1 cellular context compared by ENCODE assay signal in the genomic region with DNA sequence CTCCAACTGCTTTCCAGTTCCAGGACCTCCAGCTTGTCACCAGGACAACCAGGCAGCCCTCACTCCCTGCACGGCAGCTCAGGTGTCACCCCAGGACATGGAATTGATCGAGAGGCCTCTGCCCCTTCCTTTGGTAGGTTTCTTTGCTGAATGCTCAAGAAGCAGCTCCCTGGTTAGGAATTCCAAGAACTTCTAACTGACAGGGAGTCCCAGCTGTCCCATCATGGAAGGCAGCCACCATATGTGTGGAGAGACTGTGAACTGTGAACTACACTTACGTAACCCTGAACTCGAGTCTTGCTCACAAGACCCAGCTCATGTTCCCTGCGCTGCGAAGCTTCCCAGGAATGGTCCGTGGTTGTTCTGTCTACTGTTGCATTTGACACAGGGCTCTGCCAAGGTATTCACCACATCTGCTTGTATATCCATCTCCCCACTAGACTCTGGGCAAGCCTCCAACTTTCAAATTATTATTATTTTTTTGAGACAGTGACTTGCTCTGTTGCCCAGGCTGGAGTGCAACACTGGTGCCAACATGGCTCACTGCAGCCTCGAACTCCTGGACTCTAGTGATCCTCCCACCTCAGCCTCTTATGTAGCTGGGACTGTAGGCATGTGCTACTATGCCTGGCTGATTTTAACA.
TF ChIP-seq lines count a peak whose summit lies in the region.

No MANE protein-coding gene starts in this region.

TF ChIP-seq in HepG2, 621 proteins besides CTCF, POLR2A, EP300 and RAD21 (continued from another document):
- TF ChIP-seq, protein P1, sequence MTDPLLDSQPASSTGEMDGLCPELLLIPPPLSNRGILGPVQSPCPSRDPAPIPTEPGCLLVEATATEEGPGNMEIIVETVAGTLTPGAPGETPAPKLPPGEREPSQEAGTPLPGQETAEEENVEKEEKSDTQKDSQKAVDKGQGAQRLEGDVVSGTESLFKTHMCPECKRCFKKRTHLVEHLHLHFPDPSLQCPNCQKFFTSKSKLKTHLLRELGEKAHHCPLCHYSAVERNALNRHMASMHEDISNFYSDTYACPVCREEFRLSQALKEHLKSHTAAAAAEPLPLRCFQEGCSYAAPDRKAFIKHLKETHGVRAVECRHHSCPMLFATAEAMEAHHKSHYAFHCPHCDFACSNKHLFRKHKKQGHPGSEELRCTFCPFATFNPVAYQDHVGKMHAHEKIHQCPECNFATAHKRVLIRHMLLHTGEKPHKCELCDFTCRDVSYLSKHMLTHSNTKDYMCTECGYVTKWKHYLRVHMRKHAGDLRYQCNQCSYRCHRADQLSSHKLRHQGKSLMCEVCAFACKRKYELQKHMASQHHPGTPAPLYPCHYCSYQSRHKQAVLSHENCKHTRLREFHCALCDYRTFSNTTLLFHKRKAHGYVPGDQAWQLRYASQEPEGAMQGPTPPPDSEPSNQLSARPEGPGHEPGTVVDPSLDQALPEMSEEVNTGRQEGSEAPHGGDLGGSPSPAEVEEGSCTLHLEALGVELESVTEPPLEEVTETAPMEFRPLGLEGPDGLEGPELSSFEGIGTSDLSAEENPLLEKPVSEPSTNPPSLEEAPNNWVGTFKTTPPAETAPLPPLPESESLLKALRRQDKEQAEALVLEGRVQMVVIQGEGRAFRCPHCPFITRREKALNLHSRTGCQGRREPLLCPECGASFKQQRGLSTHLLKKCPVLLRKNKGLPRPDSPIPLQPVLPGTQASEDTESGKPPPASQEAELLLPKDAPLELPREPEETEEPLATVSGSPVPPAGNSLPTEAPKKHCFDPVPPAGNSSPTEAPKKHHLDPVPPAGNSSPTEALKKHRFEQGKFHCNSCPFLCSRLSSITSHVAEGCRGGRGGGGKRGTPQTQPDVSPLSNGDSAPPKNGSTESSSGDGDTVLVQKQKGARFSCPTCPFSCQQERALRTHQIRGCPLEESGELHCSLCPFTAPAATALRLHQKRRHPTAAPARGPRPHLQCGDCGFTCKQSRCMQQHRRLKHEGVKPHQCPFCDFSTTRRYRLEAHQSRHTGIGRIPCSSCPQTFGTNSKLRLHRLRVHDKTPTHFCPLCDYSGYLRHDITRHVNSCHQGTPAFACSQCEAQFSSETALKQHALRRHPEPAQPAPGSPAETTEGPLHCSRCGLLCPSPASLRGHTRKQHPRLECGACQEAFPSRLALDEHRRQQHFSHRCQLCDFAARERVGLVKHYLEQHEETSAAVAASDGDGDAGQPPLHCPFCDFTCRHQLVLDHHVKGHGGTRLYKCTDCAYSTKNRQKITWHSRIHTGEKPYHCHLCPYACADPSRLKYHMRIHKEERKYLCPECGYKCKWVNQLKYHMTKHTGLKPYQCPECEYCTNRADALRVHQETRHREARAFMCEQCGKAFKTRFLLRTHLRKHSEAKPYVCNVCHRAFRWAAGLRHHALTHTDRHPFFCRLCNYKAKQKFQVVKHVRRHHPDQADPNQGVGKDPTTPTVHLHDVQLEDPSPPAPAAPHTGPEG (CRISPR knock-in tag; IDR thresholded peaks at IDR 0.05): 0 out of 2 replicates have a peak, but pooled peaks have one; percentile 44
- TF ChIP-seq, protein P2, sequence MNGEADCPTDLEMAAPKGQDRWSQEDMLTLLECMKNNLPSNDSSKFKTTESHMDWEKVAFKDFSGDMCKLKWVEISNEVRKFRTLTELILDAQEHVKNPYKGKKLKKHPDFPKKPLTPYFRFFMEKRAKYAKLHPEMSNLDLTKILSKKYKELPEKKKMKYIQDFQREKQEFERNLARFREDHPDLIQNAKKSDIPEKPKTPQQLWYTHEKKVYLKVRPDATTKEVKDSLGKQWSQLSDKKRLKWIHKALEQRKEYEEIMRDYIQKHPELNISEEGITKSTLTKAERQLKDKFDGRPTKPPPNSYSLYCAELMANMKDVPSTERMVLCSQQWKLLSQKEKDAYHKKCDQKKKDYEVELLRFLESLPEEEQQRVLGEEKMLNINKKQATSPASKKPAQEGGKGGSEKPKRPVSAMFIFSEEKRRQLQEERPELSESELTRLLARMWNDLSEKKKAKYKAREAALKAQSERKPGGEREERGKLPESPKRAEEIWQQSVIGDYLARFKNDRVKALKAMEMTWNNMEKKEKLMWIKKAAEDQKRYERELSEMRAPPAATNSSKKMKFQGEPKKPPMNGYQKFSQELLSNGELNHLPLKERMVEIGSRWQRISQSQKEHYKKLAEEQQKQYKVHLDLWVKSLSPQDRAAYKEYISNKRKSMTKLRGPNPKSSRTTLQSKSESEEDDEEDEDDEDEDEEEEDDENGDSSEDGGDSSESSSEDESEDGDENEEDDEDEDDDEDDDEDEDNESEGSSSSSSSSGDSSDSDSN (CRISPR knock-in tag; IDR thresholded peaks at IDR 0.05): 0 out of 2 replicates have a peak, but pooled peaks have one; percentile 7
- TF ChIP-seq NFKB2 (CRISPR knock-in tag; IDR thresholded peaks at IDR 0.05; ENCODE audit: borderline replicate concordance) (0 out of 2 replicates have a peak, but pooled peaks have one; percentile 52), TGIF2 (CRISPR knock-in tag; IDR thresholded peaks at IDR 0.05) (peak; percentile 71), WIZ (CRISPR knock-in tag; IDR thresholded peaks at IDR 0.05) (peak; percentile 79; the same call in 1 of the 2 replicates), THAP11 (CRISPR knock-in tag; IDR thresholded peaks at IDR 0.05) (0 out of 2 replicates have a peak, but pooled peaks have one; percentile 39), TBL1XR1 (IDR thresholded peaks at IDR 0.05; ENCODE audit: borderline replicate concordance, low read length, partially characterized antibody) (no peak), REL (CRISPR knock-in tag; conservative IDR thresholded peaks at IDR 0.05) (0 out of 2 replicates have a peak, but pooled peaks have one; percentile 35), CAMTA2 (CRISPR knock-in tag; IDR thresholded peaks at IDR 0.05; ENCODE audit: borderline replicate concordance) (peak; percentile 81; the same call in 1 of the 2 replicates), MAZ (IDR thresholded peaks at IDR 0.05; ENCODE audit: borderline replicate concordance, low read depth, low read length) (no peak), MAZ (CRISPR knock-in tag; IDR thresholded peaks at IDR 0.05; ENCODE audit: low read depth) (0 out of 2 replicates have a peak, but pooled peaks have one; percentile 50), ELF4 (CRISPR knock-in tag; IDR thresholded peaks at IDR 0.05; ENCODE audit: borderline replicate concordance) (0 out of 2 replicates have a peak, but pooled peaks have one; percentile 28), KLF11 (CRISPR knock-in tag; IDR thresholded peaks at IDR 0.05) (no peak), HDAC2 (CRISPR knock-in tag; IDR thresholded peaks at IDR 0.05) (peak; percentile 66), NCOA2 (CRISPR knock-in tag; IDR thresholded peaks at IDR 0.05) (0 out of 2 replicates have a peak, but pooled peaks have one; percentile 30), NR2F6 (IDR thresholded peaks at IDR 0.05) (no peak), NR2F6 (CRISPR knock-in tag; IDR thresholded peaks at IDR 0.05) (peak; percentile 17; the same call in 1 of the 2 replicates), ATF7 (IDR thresholded peaks at IDR 0.05) (no peak), ATF7 (CRISPR knock-in tag; IDR thresholded peaks at IDR 0.05) (0 out of 2 replicates have a peak, but pooled peaks have one; percentile 11), KDM2A (CRISPR knock-in tag; IDR thresholded peaks at IDR 0.05; ENCODE audit: borderline replicate concordance, low read depth) (peak; percentile 68), ZFP37 (CRISPR knock-in tag; IDR thresholded peaks at IDR 0.05; ENCODE audit: borderline replicate concordance) (peak; percentile 50; the same call in 1 of the 2 replicates), NFIB (CRISPR knock-in tag; IDR thresholded peaks at IDR 0.05; ENCODE audit: borderline replicate concordance) (no peak), HES4 (CRISPR knock-in tag; IDR thresholded peaks at IDR 0.05; ENCODE audit: borderline replicate concordance) (peak; percentile 31; the same call in 1 of the 2 replicates), HMG20A (CRISPR knock-in tag; IDR thresholded peaks at IDR 0.05; ENCODE audit: borderline replicate concordance) (0 out of 2 replicates have a peak, but pooled peaks have one; percentile 26), DNMT3B (CRISPR knock-in tag; conservative IDR thresholded peaks at IDR 0.05) (0 out of 2 replicates have a peak, but pooled peaks have one; percentile 59), MED1 (CRISPR knock-in tag; IDR thresholded peaks at IDR 0.05) (0 out of 2 replicates have a peak, but pooled peaks have one; percentile 4), HMG20B (CRISPR knock-in tag; conservative IDR thresholded peaks at IDR 0.05) (0 out of 2 replicates have a peak, but pooled peaks have one; percentile 19), ZNF543 (CRISPR knock-in tag; IDR thresholded peaks at IDR 0.05) (no peak), YEATS4 (CRISPR knock-in tag; IDR thresholded peaks at IDR 0.05; ENCODE audit: borderline replicate concordance) (peak; percentile 31; the same call in 1 of the 2 replicates), PAF1 (CRISPR knock-in tag; IDR thresholded peaks at IDR 0.05) (no peak)
- TF ChIP-seq, protein P3, sequence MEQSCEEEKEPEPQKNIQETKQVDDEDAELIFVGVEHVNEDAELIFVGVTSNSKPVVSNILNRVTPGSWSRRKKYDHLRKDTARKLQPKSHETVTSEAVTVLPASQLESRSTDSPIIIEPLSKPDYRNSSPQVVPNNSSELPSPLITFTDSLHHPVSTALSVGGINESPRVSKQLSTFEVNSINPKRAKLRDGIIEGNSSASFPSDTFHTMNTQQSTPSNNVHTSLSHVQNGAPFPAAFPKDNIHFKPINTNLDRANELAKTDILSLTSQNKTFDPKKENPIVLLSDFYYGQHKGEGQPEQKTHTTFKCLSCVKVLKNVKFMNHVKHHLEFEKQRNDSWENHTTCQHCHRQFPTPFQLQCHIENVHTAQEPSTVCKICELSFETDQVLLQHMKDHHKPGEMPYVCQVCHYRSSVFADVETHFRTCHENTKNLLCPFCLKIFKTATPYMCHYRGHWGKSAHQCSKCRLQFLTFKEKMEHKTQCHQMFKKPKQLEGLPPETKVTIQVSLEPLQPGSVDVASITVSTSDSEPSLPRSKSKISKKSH (CRISPR knock-in tag; IDR thresholded peaks at IDR 0.05; ENCODE audit: borderline replicate concordance): no peak
- TF ChIP-seq, protein P4, sequence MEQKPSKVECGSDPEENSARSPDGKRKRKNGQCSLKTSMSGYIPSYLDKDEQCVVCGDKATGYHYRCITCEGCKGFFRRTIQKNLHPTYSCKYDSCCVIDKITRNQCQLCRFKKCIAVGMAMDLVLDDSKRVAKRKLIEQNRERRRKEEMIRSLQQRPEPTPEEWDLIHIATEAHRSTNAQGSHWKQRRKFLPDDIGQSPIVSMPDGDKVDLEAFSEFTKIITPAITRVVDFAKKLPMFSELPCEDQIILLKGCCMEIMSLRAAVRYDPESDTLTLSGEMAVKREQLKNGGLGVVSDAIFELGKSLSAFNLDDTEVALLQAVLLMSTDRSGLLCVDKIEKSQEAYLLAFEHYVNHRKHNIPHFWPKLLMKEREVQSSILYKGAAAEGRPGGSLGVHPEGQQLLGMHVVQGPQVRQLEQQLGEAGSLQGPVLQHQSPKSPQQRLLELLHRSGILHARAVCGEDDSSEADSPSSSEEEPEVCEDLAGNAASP (CRISPR knock-in tag; IDR thresholded peaks at IDR 0.05; ENCODE audit: borderline replicate concordance): peak; percentile 47; the same call in 1 of the 2 replicates
- TF ChIP-seq, protein P5, sequence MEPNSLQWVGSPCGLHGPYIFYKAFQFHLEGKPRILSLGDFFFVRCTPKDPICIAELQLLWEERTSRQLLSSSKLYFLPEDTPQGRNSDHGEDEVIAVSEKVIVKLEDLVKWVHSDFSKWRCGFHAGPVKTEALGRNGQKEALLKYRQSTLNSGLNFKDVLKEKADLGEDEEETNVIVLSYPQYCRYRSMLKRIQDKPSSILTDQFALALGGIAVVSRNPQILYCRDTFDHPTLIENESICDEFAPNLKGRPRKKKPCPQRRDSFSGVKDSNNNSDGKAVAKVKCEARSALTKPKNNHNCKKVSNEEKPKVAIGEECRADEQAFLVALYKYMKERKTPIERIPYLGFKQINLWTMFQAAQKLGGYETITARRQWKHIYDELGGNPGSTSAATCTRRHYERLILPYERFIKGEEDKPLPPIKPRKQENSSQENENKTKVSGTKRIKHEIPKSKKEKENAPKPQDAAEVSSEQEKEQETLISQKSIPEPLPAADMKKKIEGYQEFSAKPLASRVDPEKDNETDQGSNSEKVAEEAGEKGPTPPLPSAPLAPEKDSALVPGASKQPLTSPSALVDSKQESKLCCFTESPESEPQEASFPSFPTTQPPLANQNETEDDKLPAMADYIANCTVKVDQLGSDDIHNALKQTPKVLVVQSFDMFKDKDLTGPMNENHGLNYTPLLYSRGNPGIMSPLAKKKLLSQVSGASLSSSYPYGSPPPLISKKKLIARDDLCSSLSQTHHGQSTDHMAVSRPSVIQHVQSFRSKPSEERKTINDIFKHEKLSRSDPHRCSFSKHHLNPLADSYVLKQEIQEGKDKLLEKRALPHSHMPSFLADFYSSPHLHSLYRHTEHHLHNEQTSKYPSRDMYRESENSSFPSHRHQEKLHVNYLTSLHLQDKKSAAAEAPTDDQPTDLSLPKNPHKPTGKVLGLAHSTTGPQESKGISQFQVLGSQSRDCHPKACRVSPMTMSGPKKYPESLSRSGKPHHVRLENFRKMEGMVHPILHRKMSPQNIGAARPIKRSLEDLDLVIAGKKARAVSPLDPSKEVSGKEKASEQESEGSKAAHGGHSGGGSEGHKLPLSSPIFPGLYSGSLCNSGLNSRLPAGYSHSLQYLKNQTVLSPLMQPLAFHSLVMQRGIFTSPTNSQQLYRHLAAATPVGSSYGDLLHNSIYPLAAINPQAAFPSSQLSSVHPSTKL (CRISPR knock-in tag; IDR thresholded peaks at IDR 0.05): peak; percentile 59
